Comparison of ENCODE assay signal across 12 cellular contexts in the genomic region with DNA sequence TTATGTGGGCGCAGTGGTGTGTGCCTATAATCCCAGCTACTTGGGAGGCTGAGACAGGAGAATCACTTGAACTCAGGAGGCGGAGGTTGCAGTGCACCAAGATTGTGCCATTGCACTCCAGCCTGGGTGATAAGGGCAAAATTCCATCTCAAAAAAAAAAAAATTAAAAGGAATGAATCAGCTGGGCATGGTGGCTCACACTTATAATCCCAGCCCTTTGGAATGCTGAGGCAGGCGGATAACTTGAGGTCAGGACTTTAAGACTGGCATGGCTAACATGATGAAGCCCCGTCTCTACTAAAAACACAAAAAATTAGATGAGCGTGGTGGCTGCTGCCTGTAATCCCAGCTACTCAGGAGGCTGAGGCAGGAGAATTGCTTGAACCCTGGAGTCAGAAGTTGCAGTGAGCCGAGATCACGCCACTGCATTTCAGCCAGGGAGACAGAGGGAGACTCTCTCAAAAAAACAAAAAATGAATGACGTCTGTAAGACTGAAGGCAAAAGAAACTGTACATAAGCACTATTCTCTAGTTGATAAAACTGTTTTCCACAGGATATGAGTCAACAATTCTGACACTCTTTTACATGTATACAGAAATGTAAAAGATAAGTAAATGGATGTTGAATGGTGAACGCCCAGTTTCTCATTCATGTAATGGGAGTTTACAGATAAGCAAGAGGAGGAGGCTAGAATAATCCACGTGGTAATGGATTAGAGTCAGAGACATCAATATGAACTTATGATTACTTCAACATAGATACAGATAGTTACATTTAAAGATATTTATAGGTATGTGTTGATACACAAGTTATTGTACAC. TPM values are rescaled to one million over a fixed set of nuclear protein-coding genes. Genes with fewer than 3 reads are reported as not detected.
A peak's percentile ranks its signal among the peaks of the same experiment; 100 is the strongest.
DNase-seq lines count a peak whose midpoint lies in the region; ATAC-seq and TF ChIP-seq lines count a peak whose summit lies in the region.
"Had no signal": no experiment of that assay in that cellular context is flagged by ENCODE, and none has a peak within 500 bp of the region (broad histone marks: within the 10 kb centered on the region; RNA-seq: fewer than 3 reads in every experiment).

No MANE protein-coding gene starts in this region.

- H3K9me2 ChIP-seq in SK-N-SH = no peaks in the 10 kb centered on the region

- DNase-seq in COLO829 (ENCODE audit: low spot score) (peak; percentile 28), M059J (ENCODE audit: low read depth) (peak; percentile 9), glomerular endothelial cell (ENCODE audit: extremely low read depth, low read depth, low spot score) (peak; percentile 57), SK-N-SH (no peak), nephron progenitor cell (no peak), T1000 (lab: John Stamatoyannopoulos, UW) (no peak)
- no peak for DNase-seq in activated naive CD4-positive, alpha-beta T cell treated with anti-CD3 and anti-CD28 coated beads, Interleukin-2, amount 50 U/mL, for 72 hours (ENCODE audit: low spot score in 2 of 2)
- DNase-seq: NCI-H82 had no signal

- H3K9ac ChIP-seq in SK-N-SH = no peak overlapping the region

- 95% methylated on average over 10 of the region's 10 CpGs for WGBS in SK-N-SH (ENCODE audit: low lambda C conversion rate)

- no peaks in the 10 kb centered on the region for H3K4me1 Mint-ChIP-seq in nephron progenitor cell
- H3K4me1 Mint-ChIP-seq: brain had no signal

- TF ChIP-seq CTCF in SK-N-SH (IDR thresholded peaks at IDR 0.05) (no peak), nephron progenitor cell (IDR thresholded peaks at IDR 0.05) (no peak)

- H3K4me3 Mint-ChIP-seq in nephron progenitor cell = no peak overlapping the region
- H3K4me3 Mint-ChIP-seq: brain, CD14-positive monocyte had no signal

- no peaks in the 10 kb centered on the region for H3K27me3 ChIP-seq in SK-N-SH (ENCODE audit: insufficient read depth)

- TF ChIP-seq EP300 in SK-N-SH (IDR thresholded peaks at IDR 0.05; ENCODE audit: borderline replicate concordance in 1 of 2, low read depth in 1 of 2, low read length in 1 of 2) = no peak

- H3K79me2 ChIP-seq in SK-N-SH (ENCODE audit: insufficient read depth) = peaks cover 94% of the 10 kb centered on the region

- H3K9me3 Mint-ChIP-seq in activated naive CD4-positive, alpha-beta T cell treated with anti-CD3 and anti-CD28 coated beads, Interleukin-2, amount 50 U/mL, for 72 hours = peaks cover 2 to 20% of the 10 kb centered on the region in 2 donors
- H3K9me3 Mint-ChIP-seq in nephron progenitor cell = peaks cover 21% of the 10 kb centered on the region
- H3K9me3 Mint-ChIP-seq: CD14-positive monocyte had no signal

- no peak for TF ChIP-seq RAD21 in SK-N-SH (IDR thresholded peaks at IDR 0.05; ENCODE audit: low read length)

- no peaks in the 10 kb centered on the region for H3F3A ChIP-seq in SK-N-SH (replicated peaks; ENCODE audit: insufficient read depth)

- POLR2A ChIA-PET in SK-N-SH (lab: Yijun Ruan, JAX) = no interaction called here

- no peak overlapping the region for H3K27ac ChIP-seq in SK-N-SH (ENCODE audit: low read depth in 2 of 2, low read length in 1 of 2)

- CTCF ChIA-PET in SK-N-SH (lab: Yijun Ruan, JAX) = no interaction called here

- no peaks in the 10 kb centered on the region for H3K9me3 ChIP-seq in SK-N-SH

- no peak overlapping the region for H3K4me3 ChIP-seq in SK-N-SH (ENCODE audit: low read depth in 2 of 2, low read length in 1 of 2)

- H3K36me3 ChIP-seq in SK-N-SH (replicated peaks in 1 of 2; ENCODE audit: control insufficient read depth in 1 of 2, insufficient read depth in 2 of 2, low read length in 1 of 2) = peaks cover 10 to 50% of the 10 kb centered on the region in 2 experiments

- H3K27ac Mint-ChIP-seq in activated naive CD4-positive, alpha-beta T cell treated with anti-CD3 and anti-CD28 coated beads, Interleukin-2, amount 50 U/mL, for 72 hours = peak overlapping the region; percentile 46 to 85
- H3K27ac Mint-ChIP-seq in nephron progenitor cell = no peak overlapping the region

- no peak overlapping the region for H3K4me2 ChIP-seq in SK-N-SH

- no peaks in the 10 kb centered on the region; a peak in 1 of 4 replicates for H3K4me1 ChIP-seq in SK-N-SH (ENCODE audit: control insufficient read depth in 1 of 2, insufficient read depth in 2 of 2, low read depth in 1 of 2, low read length in 1 of 2)

- H2AFZ ChIP-seq in SK-N-SH (ENCODE audit: low read depth) = no peak overlapping the region

- H3K27me3 Mint-ChIP-seq in nephron progenitor cell (ENCODE audit: low read depth, poor library complexity) = no peaks in the 10 kb centered on the region
- H3K27me3 Mint-ChIP-seq: brain had no signal

- peak; percentile 68 to 90 for ATAC-seq in activated naive CD4-positive, alpha-beta T cell treated with anti-CD3 and anti-CD28 coated beads, Interleukin-2, amount 50 U/mL, for 72 hours
- no peak for ATAC-seq in HG03139 (IDR thresholded peaks at IDR 0.05; ENCODE audit: unreplicated experiment)

- peaks cover 6% of the 10 kb centered on the region; the same call in 1 of the 2 replicates for H4K20me1 ChIP-seq in SK-N-SH (ENCODE audit: insufficient read depth)

- peaks cover 25 to 54% of the 10 kb centered on the region in 2 donors for H3K36me3 Mint-ChIP-seq in activated naive CD4-positive, alpha-beta T cell treated with anti-CD3 and anti-CD28 coated beads, Interleukin-2, amount 50 U/mL, for 72 hours
- H3K36me3 Mint-ChIP-seq in nephron progenitor cell (ENCODE audit: low read depth) = peaks cover 73% of the 10 kb centered on the region

TF ChIP-seq in SK-N-SH, 30 proteins besides CTCF, POLR2A, EP300 and RAD21:
- TF ChIP-seq RXRA (IDR thresholded peaks at IDR 0.05; ENCODE audit: borderline replicate concordance, low read depth) (no peak), FOXJ3 (CRISPR knock-in tag; IDR thresholded peaks at IDR 0.05) (no peak), RCOR1 (IDR thresholded peaks at IDR 0.05; ENCODE audit: low read length) (no peak), TEAD4 (IDR thresholded peaks at IDR 0.05; ENCODE audit: borderline replicate concordance, insufficient read depth) (no peak), SMC3 (IDR thresholded peaks at IDR 0.05; ENCODE audit: low read depth, low read length) (no peak), POLR2AphosphoS5 (IDR thresholded peaks at IDR 0.05; ENCODE audit: low read depth, low read length) (no peak), USF1 (IDR thresholded peaks at IDR 0.05; ENCODE audit: borderline replicate concordance, low read depth) (no peak), FOXM1 (IDR thresholded peaks at IDR 0.05; ENCODE audit: low read depth) (no peak), GATA2 (CRISPR knock-in tag; IDR thresholded peaks at IDR 0.05) (no peak), YY1 (IDR thresholded peaks at IDR 0.05; ENCODE audit: low read depth) (no peak), MEF2A (IDR thresholded peaks at IDR 0.05; ENCODE audit: borderline replicate concordance, low read depth) (no peak), TCF12 (IDR thresholded peaks at IDR 0.05) (no peak), CHD2 (IDR thresholded peaks at IDR 0.05; ENCODE audit: low read length, partially characterized antibody) (no peak)
- TF ChIP-seq, protein P1, sequence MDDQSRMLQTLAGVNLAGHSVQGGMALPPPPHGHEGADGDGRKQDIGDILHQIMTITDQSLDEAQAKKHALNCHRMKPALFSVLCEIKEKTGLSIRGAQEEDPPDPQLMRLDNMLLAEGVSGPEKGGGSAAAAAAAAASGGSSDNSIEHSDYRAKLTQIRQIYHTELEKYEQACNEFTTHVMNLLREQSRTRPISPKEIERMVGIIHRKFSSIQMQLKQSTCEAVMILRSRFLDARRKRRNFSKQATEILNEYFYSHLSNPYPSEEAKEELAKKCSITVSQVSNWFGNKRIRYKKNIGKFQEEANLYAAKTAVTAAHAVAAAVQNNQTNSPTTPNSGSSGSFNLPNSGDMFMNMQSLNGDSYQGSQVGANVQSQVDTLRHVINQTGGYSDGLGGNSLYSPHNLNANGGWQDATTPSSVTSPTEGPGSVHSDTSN (IDR thresholded peaks at IDR 0.05) = no peak

RNA-seq across cellular contexts. Expression of gene CENPC, which starts 22.2 kb away (rescaled TPM):
- total RNA-seq in M059J (2014; rRNA removed; shearing (Covaris generic)) = 6.2 and 9.6 TPM in 2 replicates
- total RNA-seq in activated naive CD4-positive, alpha-beta T cell treated with anti-CD3 and anti-CD28 coated beads, Interleukin-2, amount 50 U/mL, for 72 hours = 10 to 100 TPM; 34.7 to 74.0 TPM
- 6.7 and 10.2 TPM in 2 replicates for total RNA-seq in glomerular endothelial cell
- 2.2 and 2.8 TPM in 2 replicates for polyA plus RNA-seq in SK-N-SH (2012; rRNA removed)
- polyA plus RNA-seq in SK-N-SH (2012; cell fraction: cytosol; rRNA removed) = 2.8 and 4.1 TPM in 2 replicates
- polyA plus RNA-seq in SK-N-SH (2012; cell fraction: nucleus; rRNA removed) = 3.4 and 6.6 TPM in 2 replicates

RNA-seq across cellular contexts. Expression of gene STAP1, which starts 35.5 kb away (rescaled TPM):
- not detected in 2 replicates for total RNA-seq in M059J (2014; rRNA removed; shearing (Covaris generic))
- 10 to 100 TPM; 10.4 to 10.9 TPM for total RNA-seq in activated naive CD4-positive, alpha-beta T cell treated with anti-CD3 and anti-CD28 coated beads, Interleukin-2, amount 50 U/mL, for 72 hours
- not detected in 2 replicates for total RNA-seq in glomerular endothelial cell
- not detected in 2 replicates for polyA plus RNA-seq in SK-N-SH (2012; rRNA removed)
- polyA plus RNA-seq in SK-N-SH (2012; cell fraction: cytosol; rRNA removed) = not detected in 2 replicates
- not detected in 2 replicates for polyA plus RNA-seq in SK-N-SH (2012; cell fraction: nucleus; rRNA removed)
- total RNA-seq: epithelial cell of proximal tubule had no signal

Comparison
In these comparisons a context has a peak if more than half of its experiments do, and no peak if none do; other contexts are left out.
1. DNase-seq: peak in COLO829 (single experiment), M059J (single experiment) and glomerular endothelial cell (single experiment); none in activated naive CD4-positive, alpha-beta T cell treated with anti-CD3 and anti-CD28 coated beads, Interleukin-2, amount 50 U/mL, for 72 hours (0 of 2), SK-N-SH (single experiment), nephron progenitor cell (single experiment) and T1000 (single experiment).
2. RNA of gene STAP1, which starts 35.5 kb away (total RNA-seq): 10.4 to 10.9 TPM in activated naive CD4-positive, alpha-beta T cell treated with anti-CD3 and anti-CD28 coated beads, Interleukin-2, amount 50 U/mL, for 72 hours; not detected in M059J and not detected in glomerular endothelial cell; every median in the first group is over 10 times any median in the second.